ENCODE assay signal across 22 cellular contexts in the genomic region with DNA sequence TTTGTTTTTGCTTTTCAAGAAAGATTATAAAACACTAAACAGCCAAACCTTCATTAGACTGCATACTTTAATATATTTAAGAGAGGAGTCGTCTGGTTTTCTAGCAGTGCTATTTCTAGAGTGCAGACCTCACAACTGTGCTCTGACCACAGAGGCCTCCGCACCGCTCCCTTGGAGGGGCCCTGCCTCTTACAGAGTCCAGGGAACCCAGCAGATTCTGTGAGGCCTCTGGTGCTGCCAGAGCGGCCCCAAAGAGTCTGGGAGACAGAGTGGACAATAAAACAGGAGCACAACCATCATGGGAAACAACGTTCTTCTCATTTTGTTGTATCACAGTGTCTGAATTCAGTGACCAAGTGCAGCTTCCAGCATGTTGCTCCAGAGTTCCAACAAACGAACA.
"Had no signal": no experiment of that assay in that cellular context is flagged by ENCODE, and none has a peak within 500 bp of the region (broad histone marks: within the 10 kb centered on the region; RNA-seq: fewer than 3 reads in every experiment).

No MANE protein-coding gene starts in this region.

- H3K4me3 ChIP-seq: coronary artery, esophagus muscularis mucosa, gastroesophageal sphincter, mucosa of descending colon, pancreas, stomach, thyroid gland had no signal

- H3K27me3 ChIP-seq: esophagus muscularis mucosa, foreskin keratinocyte, gastroesophageal sphincter, pancreas, stomach, thyroid gland had no signal

- H3K9me3 ChIP-seq: esophagus muscularis mucosa, gastroesophageal sphincter, mucosa of descending colon, pancreas, stomach, thyroid gland had no signal

- DNase-seq: central memory CD4-positive, alpha-beta T cell; dermis blood vessel endothelial cell; effector memory CD4-positive, alpha-beta T cell; foreskin keratinocyte; mesenchymal stem cell; mucosa of descending colon; naive thymus-derived CD8-positive, alpha-beta T cell; nephron progenitor cell; nucleus accumbens; pancreas; retina; stimulated activated CD4-positive, alpha-beta T cell treated with anti-CD3 and anti-CD28 coated beads, Interleukin-2, amount 100 ng/mL, for 24 hours; stimulated activated CD4-positive, alpha-beta T cell treated with anti-CD3 and anti-CD28 coated beads, Interleukin-4, amount 100 ng/mL, for 24 hours; stimulated activated naive CD4-positive, alpha-beta T cell treated with Interleukin-2 at 50 U/mL for 16 hours; stomach; thyroid gland; trophoblast cell had no signal

- H3K4me1 ChIP-seq: thyroid gland had no signal

- ATAC-seq: foreskin keratinocyte; gastroesophageal sphincter; mucosa of descending colon; naive thymus-derived CD8-positive, alpha-beta T cell; pancreas; sciatic nerve; stimulated activated effector memory CD8-positive, alpha-beta T cell treated with anti-CD3 and anti-CD28 coated beads, Interleukin-12 subunit alpha, Interleukin-12 subunit beta, amount 100 ng/mL, for 72 hours had no signal

- H3K27ac ChIP-seq: coronary artery, esophagus muscularis mucosa, foreskin keratinocyte, gastroesophageal sphincter, pancreas, stomach, thyroid gland had no signal
